In genomic region chr13:114288157-114288591, GRCh38 we compare ENCODE assay signal across 23 cellular contexts. TPM values are rescaled to one million over a fixed set of nuclear protein-coding genes. Genes with fewer than 3 reads are reported as not detected.
DNase-seq lines count a peak whose midpoint lies in the region; TF ChIP-seq lines count a peak whose summit lies in the region.
"Had no signal": no experiment of that assay in that cellular context is flagged by ENCODE, and none has a peak within 500 bp of the region (broad histone marks: within the 10 kb centered on the region; RNA-seq: fewer than 3 reads in every experiment).

No MANE protein-coding gene starts in this region.

- peaks cover 37% of the 10 kb centered on the region for H3K4me1 Mint-ChIP-seq in activated T-cell treated with anti-CD3 and anti-CD28 coated beads, Interleukin-2, amount 50 U/mL, for 24 hours (ENCODE audit: low read depth)
- H3K4me1 Mint-ChIP-seq in endodermal cell = peaks cover 4% of the 10 kb centered on the region
- peaks cover 7% of the 10 kb centered on the region for H3K4me1 Mint-ChIP-seq in progenitor cell of endocrine pancreas (ENCODE audit: low read depth)

- H3K4me1 ChIP-seq in endodermal cell (ENCODE audit: control insufficient read depth, insufficient read depth, low read length) = no peaks in the 10 kb centered on the region

- H3K27ac Mint-ChIP-seq in activated T-cell treated with anti-CD3 and anti-CD28 coated beads, Interleukin-2, amount 50 U/mL, for 24 hours = peak overlapping the region; percentile 48
- peak overlapping the region; percentile 10 for H3K27ac Mint-ChIP-seq in endodermal cell
- peak overlapping the region; percentile 35 for H3K27ac Mint-ChIP-seq in progenitor cell of endocrine pancreas
- H3K27ac Mint-ChIP-seq: activated CD4-positive, alpha-beta T cell treated with anti-CD3 and anti-CD28 coated beads for 36 hours; activated CD8-positive, alpha-beta memory T cell treated with anti-CD3 and anti-CD28 coated beads, Interleukin-2, amount 10 ng/mL, durations not matched to agents 7 days and 5 days had no signal

- no peak overlapping the region for H3K9ac ChIP-seq in endodermal cell (ENCODE audit: extremely low read depth, low read length, poor library complexity, severe bottlenecking)

- H3K9me3 Mint-ChIP-seq in activated T-cell treated with anti-CD3 and anti-CD28 coated beads, Interleukin-2, amount 50 U/mL, for 24 hours = no peaks in the 10 kb centered on the region
- no peaks in the 10 kb centered on the region for H3K9me3 Mint-ChIP-seq in endodermal cell
- H3K9me3 Mint-ChIP-seq in progenitor cell of endocrine pancreas (ENCODE audit: low read depth) = no peaks in the 10 kb centered on the region
- H3K9me3 Mint-ChIP-seq: IgD-negative memory B cell, neural crest cell had no signal

- WGBS in endodermal cell (ENCODE audit: insufficient coverage in 1 of 2, insufficient read length in 1 of 2), 2 experiments = 96 to 100% methylated on average over 3 to 8 of the region's 8 CpGs

- no peak for DNase-seq in activated T-cell treated with anti-CD3 and anti-CD28 coated beads, Interleukin-2, amount 50 U/mL, for 24 hours
- DNase-seq in activated T-cell treated with anti-CD3 and anti-CD28 coated beads, Interleukin-2, amount 50 U/mL, for 48 hours = no peak
- no peak for DNase-seq in RWPE1 (ENCODE audit: low spot score)
- no peak for DNase-seq in endodermal cell
- no peak for DNase-seq in progenitor cell of endocrine pancreas (ENCODE audit: low spot score, unreplicated experiment)
- no peak for DNase-seq in NCI-H1694 treated with DMSO at 0.1 percent for 48 hours (lab: John Stamatoyannopoulos, UW)
- no peak for DNase-seq in activated CD4-positive, alpha-beta T cell treated with anti-CD3 and anti-CD28 coated beads, Interleukin-2, amount 50 U/mL, for 48 hours
- DNase-seq in NCI-H748 treated with DMSO at 0.1 percent for 48 hours (lab: John Stamatoyannopoulos, UW) = no peak
- DNase-seq: activated CD4-positive, alpha-beta T cell treated with anti-CD3 and anti-CD28 coated beads for 36 hours; activated CD8-positive, alpha-beta memory T cell treated with anti-CD3 and anti-CD28 coated beads, Interleukin-2, amount 10 ng/mL, durations not matched to agents 7 days and 5 days; activated gamma-delta T cell treated with Interleukin-2 at 50 U/mL for 16 hours; colonic mucosa; DMS79 treated with DMSO at 0.1 percent for 48 hours; head of caudate nucleus; left colon; MM.1S; NCI-H146; NCI-H2171 treated with DMSO at 0.1 percent for 48 hours; NCI-H526 treated with DMSO at 0.1 percent for 48 hours; stimulated activated CD4-positive, alpha-beta T cell treated with anti-CD3 and anti-CD28 coated beads, Interleukin-4, amount 100 ng/mL, for 24 hours had no signal

- POLR2A ChIA-PET in RWPE1 (lab: Yijun Ruan, JAX; ENCODE audit: low non-redundant PET) = no interaction called here

- peak overlapping the region; percentile 46 for H3K27ac ChIP-seq in RWPE1
- no peak overlapping the region for H3K27ac ChIP-seq in endodermal cell (ENCODE audit: low read depth, low read length)
- H3K27ac ChIP-seq: colonic mucosa, upper lobe of left lung had no signal

- peaks cover 97% of the 10 kb centered on the region for H3K36me3 Mint-ChIP-seq in activated T-cell treated with anti-CD3 and anti-CD28 coated beads, Interleukin-2, amount 50 U/mL, for 24 hours (ENCODE audit: low read depth)
- peaks cover 87% of the 10 kb centered on the region for H3K36me3 Mint-ChIP-seq in endodermal cell (ENCODE audit: low read depth)
- peaks cover 40% of the 10 kb centered on the region for H3K36me3 Mint-ChIP-seq in progenitor cell of endocrine pancreas (ENCODE audit: insufficient read depth)

- no peak for TF ChIP-seq CTCF in RWPE1 (conservative IDR thresholded peaks at IDR 0.05; ENCODE audit: low read depth)
- no peak for TF ChIP-seq CTCF in endodermal cell (conservative IDR thresholded peaks at IDR 0.05)
- TF ChIP-seq CTCF in progenitor cell of endocrine pancreas (IDR thresholded peaks at IDR 0.05; ENCODE audit: unreplicated experiment) = no peak

- H3K4me3 ChIP-seq in endodermal cell (ENCODE audit: low read length) = no peak overlapping the region
- H3K4me3 ChIP-seq: colonic mucosa, upper lobe of left lung had no signal

- CTCF ChIA-PET in RWPE1 (lab: Yijun Ruan, JAX) = no interaction called here

- no peak overlapping the region for H3K4me3 Mint-ChIP-seq in activated T-cell treated with anti-CD3 and anti-CD28 coated beads, Interleukin-2, amount 50 U/mL, for 24 hours
- H3K4me3 Mint-ChIP-seq in endodermal cell = no peak overlapping the region
- no peak overlapping the region for H3K4me3 Mint-ChIP-seq in progenitor cell of endocrine pancreas (ENCODE audit: low read depth)
- H3K4me3 Mint-ChIP-seq: activated CD4-positive, alpha-beta T cell treated with anti-CD3 and anti-CD28 coated beads for 36 hours; activated CD8-positive, alpha-beta memory T cell treated with anti-CD3 and anti-CD28 coated beads, Interleukin-2, amount 10 ng/mL, durations not matched to agents 7 days and 5 days; neural crest cell had no signal

- peaks cover 82% of the 10 kb centered on the region for H3K36me3 ChIP-seq in endodermal cell (ENCODE audit: control insufficient read depth, insufficient read depth, low read length)
- H3K36me3 ChIP-seq: colonic mucosa had no signal

- no peaks in the 10 kb centered on the region for H3K27me3 ChIP-seq in endodermal cell (ENCODE audit: control insufficient read depth, insufficient read depth, low read length, poor library complexity, severe bottlenecking)
- H3K27me3 ChIP-seq: colonic mucosa, upper lobe of left lung had no signal

- H3K9me3 ChIP-seq in endodermal cell (ENCODE audit: control insufficient read depth, low read length) = no peaks in the 10 kb centered on the region
- H3K9me3 ChIP-seq: colonic mucosa, upper lobe of left lung had no signal

- no peaks in the 10 kb centered on the region for H3K27me3 Mint-ChIP-seq in activated T-cell treated with anti-CD3 and anti-CD28 coated beads, Interleukin-2, amount 50 U/mL, for 24 hours
- H3K27me3 Mint-ChIP-seq in endodermal cell (ENCODE audit: insufficient read depth) = no peaks in the 10 kb centered on the region
- H3K27me3 Mint-ChIP-seq in progenitor cell of endocrine pancreas = no peaks in the 10 kb centered on the region
- H3K27me3 Mint-ChIP-seq: activated CD4-positive, alpha-beta T cell treated with anti-CD3 and anti-CD28 coated beads for 36 hours; activated CD8-positive, alpha-beta memory T cell treated with anti-CD3 and anti-CD28 coated beads, Interleukin-2, amount 10 ng/mL, durations not matched to agents 7 days and 5 days; IgD-negative memory B cell had no signal

RNA-seq across cellular contexts. Expression of gene UPF3A, which starts 6.8 kb away (rescaled TPM):
- total RNA-seq in endodermal cell (10 to 100 TPM; 56.5 to 81.2 TPM), progenitor cell of endocrine pancreas (149 and 150 TPM in 2 replicates)
- 74.4 TPM for polyA plus RNA-seq in endodermal cell (2013, experiment 1 of 2)
- 78.5 TPM for polyA plus RNA-seq in endodermal cell (2013, experiment 2 of 2)

RNA-seq across cellular contexts. Expression of gene CHAMP1, which starts 26.1 kb away (rescaled TPM):
- total RNA-seq in endodermal cell (10 to 100 TPM; 34.6 to 36.1 TPM), progenitor cell of endocrine pancreas (37.1 and 39.8 TPM in 2 replicates)
- 50.6 TPM for polyA plus RNA-seq in endodermal cell (2013, experiment 1 of 2)
- 47.8 TPM for polyA plus RNA-seq in endodermal cell (2013, experiment 2 of 2)

RNA-seq across cellular contexts. Expression of gene CDC16, which starts 53.5 kb away (rescaled TPM):
- total RNA-seq in endodermal cell (10 to 100 TPM; 89.7 to 90.8 TPM), progenitor cell of endocrine pancreas (104 TPM in 2 replicates)
- 85.0 TPM for polyA plus RNA-seq in endodermal cell (2013, experiment 1 of 2)
- polyA plus RNA-seq in endodermal cell (2013, experiment 2 of 2) = 77.8 TPM
